2 cellular contexts compared by ENCODE assay signal in the genomic region with DNA sequence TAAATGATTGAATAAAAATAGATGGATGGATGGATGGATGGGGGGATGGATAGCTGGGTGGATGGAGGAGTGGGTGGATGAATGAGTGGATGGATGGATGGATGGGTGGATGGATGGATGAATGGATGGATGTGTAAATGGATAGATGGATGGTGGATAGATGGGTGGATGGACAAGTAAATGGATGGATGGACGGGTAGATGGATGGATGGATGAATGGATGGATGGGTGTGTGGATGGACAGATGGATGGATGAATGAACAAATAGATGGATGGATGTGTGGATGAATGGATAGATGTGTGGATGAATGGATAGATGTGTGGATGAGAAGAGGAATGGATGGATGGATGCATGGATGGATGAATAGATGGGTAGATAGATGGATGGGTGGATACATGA.
A peak's percentile ranks its signal among the peaks of the same experiment; 100 is the strongest.
TF ChIP-seq lines count a peak whose summit lies in the region.

No MANE protein-coding gene starts in this region.

TF ChIP-seq in HEK293, 187 proteins besides CTCF, POLR2A, EP300 and RAD21:
- TF ChIP-seq ZBTB17 (tag by site-specific recombination; IDR thresholded peaks at IDR 0.05) (peak; percentile 69; the same call in 1 of the 2 replicates), ZNF677 (tag by site-specific recombination; IDR thresholded peaks at IDR 0.05) (no peak), ZNF473 (tag by site-specific recombination; IDR thresholded peaks at IDR 0.05) (no peak), ZNF366 (tag by site-specific recombination; conservative IDR thresholded peaks at IDR 0.05) (peak; percentile 86)
- TF ChIP-seq, protein P1, sequence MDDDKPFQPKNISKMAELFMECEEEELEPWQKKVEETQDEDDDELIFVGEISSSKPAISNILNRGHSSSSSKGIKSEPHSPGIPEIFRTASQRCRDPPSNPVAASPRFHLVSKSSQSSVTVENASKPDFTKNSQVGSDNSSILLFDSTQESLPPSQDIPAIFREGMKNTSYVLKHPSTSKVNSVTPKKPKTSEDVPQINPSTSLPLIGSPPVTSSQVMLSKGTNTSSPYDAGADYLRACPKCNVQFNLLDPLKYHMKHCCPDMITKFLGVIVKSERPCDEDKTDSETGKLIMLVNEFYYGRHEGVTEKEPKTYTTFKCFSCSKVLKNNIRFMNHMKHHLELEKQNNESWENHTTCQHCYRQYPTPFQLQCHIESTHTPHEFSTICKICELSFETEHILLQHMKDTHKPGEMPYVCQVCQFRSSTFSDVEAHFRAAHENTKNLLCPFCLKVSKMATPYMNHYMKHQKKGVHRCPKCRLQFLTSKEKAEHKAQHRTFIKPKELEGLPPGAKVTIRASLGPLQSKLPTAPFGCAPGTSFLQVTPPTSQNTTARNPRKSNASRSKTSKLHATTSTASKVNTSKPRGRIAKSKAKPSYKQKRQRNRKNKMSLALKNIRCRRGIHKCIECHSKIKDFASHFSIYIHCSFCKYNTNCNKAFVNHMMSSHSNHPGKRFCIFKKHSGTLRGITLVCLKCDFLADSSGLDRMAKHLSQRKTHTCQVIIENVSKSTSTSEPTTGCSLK (tag by site-specific recombination; IDR thresholded peaks at IDR 0.05), result no peak

TF ChIP-seq in H1, 55 proteins besides CTCF, POLR2A, EP300 and RAD21:
- TF ChIP-seq ZNF274 (IDR thresholded peaks at IDR 0.05; ENCODE audit: borderline replicate concordance, extremely low read depth, low read length) (no peak), MAFK (IDR thresholded peaks at IDR 0.05; ENCODE audit: low read depth, low read length) (no peak), SIN3A (conservative IDR thresholded peaks at IDR 0.05 in 1 of 2, IDR thresholded peaks at IDR 0.05 in 1 of 2; ENCODE audit: low read depth in 1 of 2, low read length in 2 of 2) (no peak), KDM5A (IDR thresholded peaks at IDR 0.05; ENCODE audit: low read length) (no peak), POLR2AphosphoS5 (IDR thresholded peaks at IDR 0.05; ENCODE audit: low read depth, low read length) (no peak), BCL11A (IDR thresholded peaks at IDR 0.05; ENCODE audit: low read depth in 2 of 2, low read length in 2 of 2) (no peak), SIX5 (IDR thresholded peaks at IDR 0.05; ENCODE audit: low read depth, low read length) (no peak), TAF7 (optimal IDR thresholded peaks at IDR 0.05; ENCODE audit: borderline replicate concordance, low read depth, low read length) (no peak), ASH2L (IDR thresholded peaks at IDR 0.05; ENCODE audit: low read length) (no peak), TBP (IDR thresholded peaks at IDR 0.05; ENCODE audit: low read depth, low read length) (no peak), EGR1 (IDR thresholded peaks at IDR 0.05; ENCODE audit: borderline replicate concordance, low read depth, low read length) (no peak), HDAC2 (IDR thresholded peaks at IDR 0.05; ENCODE audit: borderline replicate concordance in 1 of 2, low read depth in 2 of 2, low read length in 2 of 2) (no peak), JUND (IDR thresholded peaks at IDR 0.05; ENCODE audit: low read length) (no peak), RNF2 (IDR thresholded peaks at IDR 0.05; ENCODE audit: borderline replicate concordance, low read depth, low read length, missing control alignments, poor library complexity, severe bottlenecking) (no peak), POU5F1 (IDR thresholded peaks at IDR 0.05; ENCODE audit: low read depth, low read length) (no peak), TAF1 (IDR thresholded peaks at IDR 0.05; ENCODE audit: low read depth, low read length) (no peak), TEAD4 (IDR thresholded peaks at IDR 0.05; ENCODE audit: low read depth, low read length) (no peak), BACH1 (IDR thresholded peaks at IDR 0.05; ENCODE audit: low read length) (no peak)
